In genomic region chr16:70715113-70715711, GRCh38 we compare ENCODE assay signal across 8 cellular contexts. TPM values are rescaled to one million over a fixed set of nuclear protein-coding genes. Genes with fewer than 3 reads are reported as not detected.
DNase-seq lines count a peak whose midpoint lies in the region; ATAC-seq and TF ChIP-seq lines count a peak whose summit lies in the region.

No MANE protein-coding gene starts in this region.

- H3K27ac Mint-ChIP-seq in progenitor cell of endocrine pancreas = no peak overlapping the region

- H3K36me3 ChIP-seq in colonic mucosa = no peaks in the 10 kb centered on the region
- H3K36me3 ChIP-seq in mesodermal cell (ENCODE audit: control insufficient read depth, insufficient read depth, low read length) = peaks cover 15% of the 10 kb centered on the region

- intact Hi-C loops in colonic mucosa (cut with DNase I) = no loop called here

- H3K36me3 Mint-ChIP-seq in progenitor cell of endocrine pancreas (ENCODE audit: insufficient read depth) = peaks cover 11% of the 10 kb centered on the region

- no peak for TF ChIP-seq CTCF in AG09309 (IDR thresholded peaks at IDR 0.05; ENCODE audit: control insufficient read depth, insufficient read depth, low read depth, low read length, missing control alignments)
- TF ChIP-seq CTCF in colonic mucosa (IDR thresholded peaks at IDR 0.05) = no peak
- TF ChIP-seq CTCF in progenitor cell of endocrine pancreas (IDR thresholded peaks at IDR 0.05; ENCODE audit: unreplicated experiment) = no peak

- no peak for ATAC-seq in activated CD4-positive, CD25-positive, alpha-beta regulatory T cell treated with anti-CD3 and anti-CD28 coated beads, Interleukin-2, amount 50 U/mL, for 24 hours
- ATAC-seq in HG03175 (IDR thresholded peaks at IDR 0.05; ENCODE audit: unreplicated experiment) (no peak), HG02642 (IDR thresholded peaks at IDR 0.05; ENCODE audit: poor library complexity, unreplicated experiment) (no peak)

- H3K9me3 Mint-ChIP-seq in progenitor cell of endocrine pancreas (ENCODE audit: low read depth) = peaks cover 10% of the 10 kb centered on the region

- no peaks in the 10 kb centered on the region for H3K27me3 Mint-ChIP-seq in progenitor cell of endocrine pancreas

- peak overlapping the region; percentile 6 for H3K4me3 ChIP-seq in AG09309 (ENCODE audit: control insufficient read depth, low read depth, low read length)
- H3K4me3 ChIP-seq in colonic mucosa = no peak overlapping the region
- no peak overlapping the region for H3K4me3 ChIP-seq in mesodermal cell (ENCODE audit: extremely low read depth, insufficient read depth, low read length, poor library complexity, severe bottlenecking)

- H3K27me3 ChIP-seq in colonic mucosa = no peaks in the 10 kb centered on the region

- H3K27ac ChIP-seq in colonic mucosa (peak overlapping the region; percentile 40), mesodermal cell (ENCODE audit: low read depth, low read length, severe bottlenecking) (peak overlapping the region; percentile 8)

- H3K9ac ChIP-seq in colonic mucosa (ENCODE audit: low read depth in 2 of 2, low read length in 2 of 2) = peak overlapping the region in 1 of 2 donors; percentile 43

- no peak overlapping the region for H3K4me3 Mint-ChIP-seq in progenitor cell of endocrine pancreas (ENCODE audit: low read depth)

- no peaks in the 10 kb centered on the region for H3K9me3 ChIP-seq in colonic mucosa
- H3K9me3 ChIP-seq in mesodermal cell (ENCODE audit: control insufficient read depth, low read length) = peaks cover 6% of the 10 kb centered on the region

- H3K4me1 ChIP-seq in colonic mucosa (no peaks in the 10 kb centered on the region), mesodermal cell (ENCODE audit: control insufficient read depth, insufficient read depth, low read length, poor library complexity, severe bottlenecking) (peaks cover 38% of the 10 kb centered on the region)

- 76% methylated on average over 14 to 16 of the region's 17 CpGs for WGBS in mesodermal cell (ENCODE audit: insufficient coverage in 2 of 2), 2 experiments

- H3K4me1 Mint-ChIP-seq in progenitor cell of endocrine pancreas (ENCODE audit: low read depth) = peaks cover 6% of the 10 kb centered on the region

- DNase-seq in AG09309 (ENCODE audit: low read depth) (peak; percentile 99), NCI-H1694 (lab: John Stamatoyannopoulos, UW) (peak; percentile 50), colonic mucosa (peak; percentile 50), progenitor cell of endocrine pancreas (ENCODE audit: low spot score, unreplicated experiment) (no peak)

RNA-seq across cellular contexts. Expression of gene MTSS2, which starts 29.4 kb away (rescaled TPM):
- total RNA-seq in colonic mucosa (10 to 100 TPM; 15.5 to 25.3 TPM), progenitor cell of endocrine pancreas (55.0 and 57.1 TPM in 2 replicates)
- 57.6 TPM for polyA plus RNA-seq in mesodermal cell (2013, experiment 1 of 2)
- polyA plus RNA-seq in mesodermal cell (2013, experiment 2 of 2) = 44.7 TPM
